In genomic region chr1:172380441-172381244, GRCh38 we compare ENCODE assay signal across 8 cellular contexts. TPM values are rescaled to one million over a fixed set of nuclear protein-coding genes. Genes with fewer than 3 reads are reported as not detected.
DNase-seq lines count a peak whose midpoint lies in the region; ATAC-seq, FAIRE-seq and TF ChIP-seq lines count a peak whose summit lies in the region.

No MANE protein-coding gene starts in this region.

- 0 out of 2 replicates have a peak overlapping the region, but pooled peaks have one; percentile 63 for H3K14ac ChIP-seq in IMR-90 (replicated peaks; ENCODE audit: low read depth, low read length)

- BruUV-seq in IMR-90 (replicated peaks; lab: Mats Ljungman, UMichigan), result no TSS peak

- H3K9me3 ChIP-seq in IMR-90 (ENCODE audit: control insufficient read depth, insufficient read depth, low read length) (no peaks in the 10 kb centered on the region), right cardiac atrium (ENCODE audit: control insufficient read depth, low read length) (no peaks in the 10 kb centered on the region)

- no peak overlapping the region; the same call in 1 of the 2 replicates for H3K4me2 ChIP-seq in IMR-90 (ENCODE audit: low read depth, low read length)

- H3K4me1 ChIP-seq in IMR-90 (ENCODE audit: control insufficient read depth, insufficient read depth, low read length) (peaks cover 9% of the 10 kb centered on the region), right cardiac atrium (ENCODE audit: control insufficient read depth, insufficient read depth, low read length) (peaks cover 1% of the 10 kb centered on the region)

- H2BK20ac ChIP-seq in IMR-90 (ENCODE audit: low read depth, low read length), result peak overlapping the region; percentile 82

- H3K27me3 Mint-ChIP-seq in brain, result no peaks in the 10 kb centered on the region

- in situ Hi-C loops in IMR-90 (cut with MboI; ENCODE audit: low sequenced_read_pairs), result no loop called here

- no peaks in the 10 kb centered on the region for H3K79me1 ChIP-seq in IMR-90 (ENCODE audit: low read depth in 1 of 2, low read length in 2 of 2)

- H3K9ac ChIP-seq in IMR-90 (ENCODE audit: low read depth, low read length), result no peak overlapping the region

- intact Hi-C loops in IMR-90 (cut with micrococcal nuclease), result loop anchor here (2.0 kb wide), 1 partner anchor 22 kb away; no protein-coding TSS in a partner anchor
- intact Hi-C loops in right cardiac atrium (cut with DNase I), result no loop called here

- H2BK120ac ChIP-seq in IMR-90 (ENCODE audit: low read depth, low read length), result peak overlapping the region; percentile 81

- peak overlapping the region; percentile 60; the same call in 1 of the 3 replicates for H2BK15ac ChIP-seq in IMR-90 (ENCODE audit: low read depth, low read length)

- FAIRE-seq in GM12891 (lab: Jason Lieb, UNC), result peak; percentile 51

- H3K36me3 Mint-ChIP-seq in brain, result peaks cover 7% of the 10 kb centered on the region

- H2BK5ac ChIP-seq in IMR-90 (ENCODE audit: low read depth, low read length, poor library complexity, severe bottlenecking), result peak overlapping the region; percentile 67

- H3K36me3 ChIP-seq in IMR-90 (ENCODE audit: control insufficient read depth, insufficient read depth, low read length), result no peaks in the 10 kb centered on the region

- 0% methylated on average over 1 of the region's 6 CpGs; no CpG with 5 or more reads in 1 of the 2 experiments for WGBS in IMR-90 (ENCODE audit: extremely low coverage in 2 of 2, insufficient read length in 1 of 2), 2 experiments
- 48% methylated on average over 6 of the region's 6 CpGs for WGBS in right cardiac atrium

- TF ChIP-seq RAD21 in IMR-90 (IDR thresholded peaks at IDR 0.05; ENCODE audit: low read length), result no peak

- H3K4me1 Mint-ChIP-seq in brain, result peaks cover 62% of the 10 kb centered on the region

- H3K27ac Mint-ChIP-seq in brain, result peak overlapping the region in 3 of 5 experiments; percentile 44 to 92 (median 79)

- no peaks in the 10 kb centered on the region for H4K20me1 ChIP-seq in IMR-90 (ENCODE audit: insufficient read depth, low read length)

- no peak for TF ChIP-seq CTCF in IMR-90 (conservative IDR thresholded peaks at IDR 0.05; ENCODE audit: low read depth, low read length)
- TF ChIP-seq CTCF in brain (conservative IDR thresholded peaks at IDR 0.05), result no peak
- no peak for TF ChIP-seq CTCF in RWPE1 (conservative IDR thresholded peaks at IDR 0.05; ENCODE audit: low read depth)

- H4K8ac ChIP-seq in IMR-90 (ENCODE audit: low read depth in 2 of 2, low read length in 2 of 2), result peak overlapping the region in 1 of 2 experiments; percentile 65; a peak in 1 of 4 replicates

- H3K9me3 Mint-ChIP-seq in brain, result no peaks in the 10 kb centered on the region

- CTCF ChIA-PET in IMR-90 (lab: Yijun Ruan, JAX) (no interaction called here), RWPE1 (lab: Yijun Ruan, JAX) (interaction anchor here (0.6 kb wide), 1 partner anchor 274 kb away, joined by 6 read pairs; no protein-coding TSS in a partner anchor)

- dilution Hi-C loops in IMR-90 (cut with HindIII; ENCODE audit: low sequenced_read_pairs, unreplicated experiment), result no loop called here

- DNase-seq in GM12891 (ENCODE audit: insufficient read length, low spot score) (no peak), IMR-90 (no peak), NCI-H526 (lab: John Stamatoyannopoulos, UW) (no peak), RWPE1 (ENCODE audit: low spot score) (no peak), right cardiac atrium (no peak), GDM1 (lab: John Stamatoyannopoulos, UW) (no peak)

- H2AK9ac ChIP-seq in IMR-90 (replicated peaks; ENCODE audit: low read depth, low read length, poor library complexity), result no peak overlapping the region

- H3K27ac ChIP-seq in IMR-90 (ENCODE audit: insufficient read depth, low read length) (no peak overlapping the region), RWPE1 (no peak overlapping the region), right cardiac atrium (ENCODE audit: low read length) (no peak overlapping the region)

- TF ChIP-seq POLR2A in GM12891 (IDR thresholded peaks at IDR 0.05; ENCODE audit: low read depth, low read length), result no peak
- no peak for TF ChIP-seq POLR2A in IMR-90 (IDR thresholded peaks at IDR 0.05; ENCODE audit: low read depth, low read length)

- H3K4me3 Mint-ChIP-seq in brain, result peak overlapping the region in 2 of 5 experiments; percentile 48 to 71

- peak overlapping the region; percentile 83; the same call in 1 of the 2 replicates for H3K23ac ChIP-seq in IMR-90 (ENCODE audit: low read depth, low read length)

- POLR2A ChIA-PET in IMR-90 (lab: Charles Lee; ENCODE audit: unreplicated experiment), result interaction anchor here (0.6 kb wide), 2 partner anchors 236 to 580 kb away, joined by 3 read pairs; no protein-coding TSS in a partner anchor
- POLR2A ChIA-PET in RWPE1 (lab: Yijun Ruan, JAX; ENCODE audit: low non-redundant PET), result no interaction called here

- H3K4ac ChIP-seq in IMR-90 (ENCODE audit: low read depth, low read length), result peak overlapping the region; percentile 68; the same call in 1 of the 2 replicates

- peak; percentile 91 for ATAC-seq in GM21423 (IDR thresholded peaks at IDR 0.05; ENCODE audit: unreplicated experiment)
- no peak for ATAC-seq in IMR-90 (ENCODE audit: low read depth)
- ATAC-seq in right cardiac atrium, result no peak

- H3K4me3 ChIP-seq in IMR-90 (ENCODE audit: insufficient read depth, low read depth, low read length) (no peak overlapping the region), right cardiac atrium (ENCODE audit: low read length) (no peak overlapping the region)

- H2AK5ac ChIP-seq in IMR-90 (ENCODE audit: low read depth, low read length), result no peak overlapping the region

- H3K27me3 ChIP-seq in IMR-90 (ENCODE audit: control insufficient read depth, insufficient read depth, low read length) (no peaks in the 10 kb centered on the region), right cardiac atrium (ENCODE audit: control insufficient read depth, insufficient read depth) (no peaks in the 10 kb centered on the region)

- no peak overlapping the region for H3K56ac ChIP-seq in IMR-90 (ENCODE audit: extremely low read depth, insufficient read depth, low read length)

- H4K91ac ChIP-seq in IMR-90 (ENCODE audit: insufficient read depth, low read depth, low read length), result no peak overlapping the region

- H3K9me1 ChIP-seq in IMR-90 (ENCODE audit: insufficient read depth, low read length), result no peaks in the 10 kb centered on the region; the same call in 1 of the 2 replicates

- H2AFZ ChIP-seq in IMR-90 (replicated peaks; ENCODE audit: low read length, poor library complexity), result no peak overlapping the region

- no peak overlapping the region; the same call in 1 of the 2 replicates for H3K18ac ChIP-seq in IMR-90 (ENCODE audit: low read depth, low read length)

- no peak overlapping the region; the same call in 1 of the 2 replicates for H4K5ac ChIP-seq in IMR-90 (ENCODE audit: low read depth, low read length)

TF ChIP-seq in GM12891, 5 proteins besides CTCF, POLR2A, EP300 and RAD21:
- no peak for TF ChIP-seq POU2F2 (IDR thresholded peaks at IDR 0.05; ENCODE audit: low read depth, low read length)
- TF ChIP-seq SPI1 (IDR thresholded peaks at IDR 0.05; ENCODE audit: low read depth, low read length), result peak; percentile 27; the same call in 1 of the 2 replicates

TF ChIP-seq in IMR-90, 13 proteins besides CTCF, POLR2A, EP300 and RAD21:
- no peak for TF ChIP-seq CEBPB (IDR thresholded peaks at IDR 0.05; ENCODE audit: low read depth, low read length)
- no peak for TF ChIP-seq MXI1 (IDR thresholded peaks at IDR 0.05; ENCODE audit: borderline replicate concordance, low read depth, low read length)
- no peak for TF ChIP-seq MAFK (IDR thresholded peaks at IDR 0.05; ENCODE audit: low read depth, low read length)
- no peak for TF ChIP-seq RCOR1 (IDR thresholded peaks at IDR 0.05; ENCODE audit: insufficient replicate concordance, low read length)
- no peak for TF ChIP-seq FOS (IDR thresholded peaks at IDR 0.05; ENCODE audit: low read depth, low read length)
- TF ChIP-seq MAZ (IDR thresholded peaks at IDR 0.05; ENCODE audit: borderline replicate concordance, low read depth, low read length), result no peak
- no peak for TF ChIP-seq USF2 (IDR thresholded peaks at IDR 0.05; ENCODE audit: low read depth, low read length)
- TF ChIP-seq RFX5 (IDR thresholded peaks at IDR 0.05; ENCODE audit: low read depth, low read length), result no peak
- TF ChIP-seq SMC3 (IDR thresholded peaks at IDR 0.05; ENCODE audit: low read depth, low read length), result no peak
- no peak for TF ChIP-seq NFE2L2 (IDR thresholded peaks at IDR 0.05; ENCODE audit: low read depth, low read length)
- TF ChIP-seq ELK1 (IDR thresholded peaks at IDR 0.05; ENCODE audit: borderline replicate concordance, low read depth, low read length), result no peak
- no peak for TF ChIP-seq BHLHE40 (IDR thresholded peaks at IDR 0.05; ENCODE audit: low read depth, low read length)
- TF ChIP-seq CHD1 (IDR thresholded peaks at IDR 0.05; ENCODE audit: low read depth, low read length), result no peak

RNA-seq across cellular contexts. Expression of gene C1orf105, which starts 39.8 kb away (rescaled TPM):
- polyA plus RNA-seq in GM12891 (2012; ENCODE audit: low read depth, missing spikeins), result not detected
- not detected in 2 replicates for total RNA-seq in IMR-90 (2012; rRNA removed)
- not detected in 2 replicates for polyA plus RNA-seq in IMR-90 (2012; rRNA removed)
- not detected in 2 replicates for polyA plus RNA-seq in IMR-90 (2012; cell fraction: cytosol; rRNA removed)
- polyA plus RNA-seq in IMR-90 (2012; cell fraction: nucleus; rRNA removed; ENCODE audit: low replicate concordance), result not detected in 2 replicates
- polyA plus RNA-seq in brain (ENCODE audit: insufficient read depth, low read depth, low replicate concordance), result not detected
- 10 to 100 TPM in 3 of 4 donors, 1 to 10 TPM in 1; 3.2 to 19.1 (median 12.4) TPM for total RNA-seq in right cardiac atrium
- polyA plus RNA-seq in right cardiac atrium, result 21.5 TPM

Comparison
In these comparisons a context has a peak if more than half of its experiments do, and no peak if none do; other contexts are left out.
1. RNA of gene C1orf105, which starts 39.8 kb away (polyA plus RNA-seq): 21.5 TPM in right cardiac atrium (single experiment); not detected in brain (single experiment) and not detected in IMR-90; every median in the first group is over 10 times any median in the second.